1 cellular context compared by ENCODE assay signal in genomic region chr16:19717319-19717718, GRCh38.
TF ChIP-seq lines count a peak whose summit lies in the region.

No MANE protein-coding gene starts in this region.

TF ChIP-seq in HepG2, 621 proteins besides CTCF, POLR2A, EP300 and RAD21:
- TF ChIP-seq AFF4 (CRISPR knock-in tag; IDR thresholded peaks at IDR 0.05): 0 out of 2 replicates have a peak, but pooled peaks have one; percentile 23
- no peak for TF ChIP-seq ZNF512 (CRISPR knock-in tag; IDR thresholded peaks at IDR 0.05)
- TF ChIP-seq ZNF44 (CRISPR knock-in tag; IDR thresholded peaks at IDR 0.05): 0 out of 2 replicates have a peak, but pooled peaks have one; percentile 2
- no peak for TF ChIP-seq SMARCC2 (IDR thresholded peaks at IDR 0.05)
- TF ChIP-seq TOE1 (CRISPR knock-in tag; IDR thresholded peaks at IDR 0.05): no peak
- no peak for TF ChIP-seq KAT7 (CRISPR knock-in tag; IDR thresholded peaks at IDR 0.05; ENCODE audit: borderline replicate concordance)
